Comparison of ENCODE assay signal across 9 cellular contexts in genomic region chr12:54125950-54126695, GRCh38.
DNase-seq lines count a peak whose midpoint lies in the region; ATAC-seq, FAIRE-seq and TF ChIP-seq lines count a peak whose summit lies in the region.
"Had no signal": no experiment of that assay in that cellular context is flagged by ENCODE, and none has a peak within 500 bp of the region (broad histone marks: within the 10 kb centered on the region; RNA-seq: fewer than 3 reads in every experiment).

No MANE protein-coding gene starts in this region.

- no peak for TF ChIP-seq CTCF in dorsolateral prefrontal cortex (IDR thresholded peaks at IDR 0.05 in 54 of 56, conservative IDR thresholded peaks at IDR 0.05 in 2 of 56; ENCODE audit: low read depth in 1 of 56, partially characterized antibody in 56 of 56)
- no peak for TF ChIP-seq CTCF in mesothelial cell of epicardium (IDR thresholded peaks at IDR 0.05; ENCODE audit: unreplicated experiment)

- no peak overlapping the region for H3K4me3 Mint-ChIP-seq in activated CD4-positive, alpha-beta T cell treated with anti-CD3 and anti-CD28 coated beads for 36 hours
- H3K4me3 Mint-ChIP-seq in mesothelial cell of epicardium = peak overlapping the region; percentile 93

- peaks cover 10% of the 10 kb centered on the region for H3K4me1 Mint-ChIP-seq in activated CD4-positive, alpha-beta T cell treated with anti-CD3 and anti-CD28 coated beads for 36 hours
- peaks cover 79% of the 10 kb centered on the region for H3K4me1 Mint-ChIP-seq in mesothelial cell of epicardium

- H3K27ac Mint-ChIP-seq in activated CD4-positive, alpha-beta T cell treated with anti-CD3 and anti-CD28 coated beads for 36 hours = no peak overlapping the region
- peak overlapping the region; percentile 94 for H3K27ac Mint-ChIP-seq in mesothelial cell of epicardium

- peak overlapping the region in 16 of 59 donors; percentile 20 to 73 (median 40) for H3K27ac ChIP-seq in dorsolateral prefrontal cortex

- POLR2A ChIA-PET in activated CD4-positive, alpha-beta T cell treated with anti-CD3 and anti-CD28 coated beads for 36 hours (lab: Charles Lee) = no interaction called here

- CTCF ChIA-PET in activated CD4-positive, alpha-beta T cell treated with anti-CD3 and anti-CD28 coated beads for 36 hours (lab: Charles Lee) = interaction anchor here (0.6 to 1.9 kb wide), 2 partner anchors 47 to 167 kb away, joined by 3 to 5 read pairs; no protein-coding TSS in a partner anchor

- H3K27me3 ChIP-seq in dorsolateral prefrontal cortex = peaks cover 0 to 74% (median 48%) of the 10 kb centered on the region in 45 donors

- H3K36me3 Mint-ChIP-seq in activated CD4-positive, alpha-beta T cell treated with anti-CD3 and anti-CD28 coated beads for 36 hours (ENCODE audit: low read depth) = no peaks in the 10 kb centered on the region
- H3K36me3 Mint-ChIP-seq in mesothelial cell of epicardium = no peaks in the 10 kb centered on the region

- peak; percentile 16 for DNase-seq in activated CD4-positive, alpha-beta T cell treated with anti-CD3 and anti-CD28 coated beads for 36 hours
- DNase-seq in activated CD4-positive, alpha-beta T cell treated with anti-CD3 and anti-CD28 coated beads for 1 hour = no peak
- DNase-seq in dorsolateral prefrontal cortex (no peak), mesothelial cell of epicardium (ENCODE audit: low spot score in 2 of 2, unreplicated experiment in 2 of 2) (no peak), urothelium cell line (ENCODE audit: low spot score) (peak; percentile 63), D341Med (ENCODE audit: low spot score) (no peak)
- DNase-seq in stimulated activated CD4-positive, alpha-beta T cell treated with anti-CD3 and anti-CD28 coated beads, Interleukin-12 subunit alpha, Interleukin-12 subunit beta, amount 100 ng/mL, for 4 hours = no peak
- no peak for DNase-seq in activated naive CD4-positive, alpha-beta T cell (lab: John Stamatoyannopoulos, UW)
- DNase-seq: DND-41 had no signal

- ATAC-seq in activated CD4-positive, alpha-beta T cell treated with anti-CD3 and anti-CD28 coated beads for 36 hours = no peak

- FAIRE-seq in urothelium cell line (lab: Jason Lieb, UNC) = no peak

- peaks cover 69% of the 10 kb centered on the region for H3K27me3 Mint-ChIP-seq in activated CD4-positive, alpha-beta T cell treated with anti-CD3 and anti-CD28 coated beads for 36 hours
- H3K27me3 Mint-ChIP-seq in mesothelial cell of epicardium (ENCODE audit: low read depth) = peaks cover 11% of the 10 kb centered on the region

- H3K9me3 Mint-ChIP-seq in activated CD4-positive, alpha-beta T cell treated with anti-CD3 and anti-CD28 coated beads for 36 hours (ENCODE audit: low read depth) = no peaks in the 10 kb centered on the region
- H3K9me3 Mint-ChIP-seq in mesothelial cell of epicardium = no peaks in the 10 kb centered on the region

- H3K4me3 ChIP-seq in dorsolateral prefrontal cortex = peak overlapping the region; percentile 12 to 66 (median 44)

- intact Hi-C loops in activated CD4-positive, alpha-beta T cell treated with anti-CD3 and anti-CD28 coated beads for 36 hours (cut with DNase I, micrococcal nuclease) = no loop called here
- intact Hi-C loops in dorsolateral prefrontal cortex (cut with DNase I) = no loop called here

Comparison
In these comparisons a context has a peak if more than half of its experiments do, and no peak if none do; other contexts are left out.
1. DNase-seq: peak in activated CD4-positive, alpha-beta T cell treated with anti-CD3 and anti-CD28 coated beads for 36 hours (single experiment) and urothelium cell line (single experiment); none in activated CD4-positive, alpha-beta T cell treated with anti-CD3 and anti-CD28 coated beads for 1 hour (single experiment), dorsolateral prefrontal cortex (0 of 10), mesothelial cell of epicardium (0 of 2), D341Med (single experiment), stimulated activated CD4-positive, alpha-beta T cell treated with anti-CD3 and anti-CD28 coated beads, Interleukin-12 subunit alpha, Interleukin-12 subunit beta, amount 100 ng/mL, for 4 hours (single experiment) and activated naive CD4-positive, alpha-beta T cell (0 of 4).